Comparison of ENCODE assay signal across 1 cellular context in genomic region chr2:118672055-118672454, GRCh38.
TF ChIP-seq lines count a peak whose summit lies in the region.

No MANE protein-coding gene starts in this region.

TF ChIP-seq in K562, 482 proteins besides CTCF, POLR2A, EP300 and RAD21 (continued from another document and continues in another):
- TF ChIP-seq ZNF699 (CRISPR knock-in tag; IDR thresholded peaks at IDR 0.05; ENCODE audit: insufficient replicate concordance), result no peak
- no peak for TF ChIP-seq ZNF766 (CRISPR knock-in tag; conservative IDR thresholded peaks at IDR 0.05)
- no peak for TF ChIP-seq TFE3 (CRISPR knock-in tag; IDR thresholded peaks at IDR 0.05)
- TF ChIP-seq ZNF280B (CRISPR knock-in tag; IDR thresholded peaks at IDR 0.05), result no peak
- TF ChIP-seq ARHGAP35 (IDR thresholded peaks at IDR 0.05; ENCODE audit: partially characterized antibody), result no peak
- no peak for TF ChIP-seq NR2C2 (CRISPR knock-in tag; IDR thresholded peaks at IDR 0.05)
- TF ChIP-seq NR2C2 (tag; IDR thresholded peaks at IDR 0.05), result peak; percentile 58
- TF ChIP-seq, protein P1, sequence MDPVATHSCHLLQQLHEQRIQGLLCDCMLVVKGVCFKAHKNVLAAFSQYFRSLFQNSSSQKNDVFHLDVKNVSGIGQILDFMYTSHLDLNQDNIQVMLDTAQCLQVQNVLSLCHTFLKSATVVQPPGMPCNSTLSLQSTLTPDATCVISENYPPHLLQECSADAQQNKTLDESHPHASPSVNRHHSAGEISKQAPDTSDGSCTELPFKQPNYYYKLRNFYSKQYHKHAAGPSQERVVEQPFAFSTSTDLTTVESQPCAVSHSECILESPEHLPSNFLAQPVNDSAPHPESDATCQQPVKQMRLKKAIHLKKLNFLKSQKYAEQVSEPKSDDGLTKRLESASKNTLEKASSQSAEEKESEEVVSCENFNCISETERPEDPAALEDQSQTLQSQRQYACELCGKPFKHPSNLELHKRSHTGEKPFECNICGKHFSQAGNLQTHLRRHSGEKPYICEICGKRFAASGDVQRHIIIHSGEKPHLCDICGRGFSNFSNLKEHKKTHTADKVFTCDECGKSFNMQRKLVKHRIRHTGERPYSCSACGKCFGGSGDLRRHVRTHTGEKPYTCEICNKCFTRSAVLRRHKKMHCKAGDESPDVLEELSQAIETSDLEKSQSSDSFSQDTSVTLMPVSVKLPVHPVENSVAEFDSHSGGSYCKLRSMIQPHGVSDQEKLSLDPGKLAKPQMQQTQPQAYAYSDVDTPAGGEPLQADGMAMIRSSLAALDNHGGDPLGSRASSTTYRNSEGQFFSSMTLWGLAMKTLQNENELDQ (CRISPR knock-in tag; IDR thresholded peaks at IDR 0.05; ENCODE audit: borderline replicate concordance), result no peak
- TF ChIP-seq, protein P2, sequence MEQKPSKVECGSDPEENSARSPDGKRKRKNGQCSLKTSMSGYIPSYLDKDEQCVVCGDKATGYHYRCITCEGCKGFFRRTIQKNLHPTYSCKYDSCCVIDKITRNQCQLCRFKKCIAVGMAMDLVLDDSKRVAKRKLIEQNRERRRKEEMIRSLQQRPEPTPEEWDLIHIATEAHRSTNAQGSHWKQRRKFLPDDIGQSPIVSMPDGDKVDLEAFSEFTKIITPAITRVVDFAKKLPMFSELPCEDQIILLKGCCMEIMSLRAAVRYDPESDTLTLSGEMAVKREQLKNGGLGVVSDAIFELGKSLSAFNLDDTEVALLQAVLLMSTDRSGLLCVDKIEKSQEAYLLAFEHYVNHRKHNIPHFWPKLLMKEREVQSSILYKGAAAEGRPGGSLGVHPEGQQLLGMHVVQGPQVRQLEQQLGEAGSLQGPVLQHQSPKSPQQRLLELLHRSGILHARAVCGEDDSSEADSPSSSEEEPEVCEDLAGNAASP (IDR thresholded peaks at IDR 0.05), result no peak
- TF ChIP-seq NR0B1 (IDR thresholded peaks at IDR 0.05; ENCODE audit: partially characterized antibody), result no peak
- no peak for TF ChIP-seq MYC (IDR thresholded peaks at IDR 0.05; ENCODE audit: low read depth, low read length)
- TF ChIP-seq MYC (CRISPR knock-in tag; IDR thresholded peaks at IDR 0.05; ENCODE audit: borderline replicate concordance, low read depth), result no peak
- 0 out of 2 replicates have a peak, but pooled peaks have one; percentile 1 for TF ChIP-seq SMARCE1 (IDR thresholded peaks at IDR 0.05)
- TF ChIP-seq ILK (tag; IDR thresholded peaks at IDR 0.05; ENCODE audit: borderline replicate concordance, low read depth), result no peak
- peak; percentile 72 for TF ChIP-seq ESRRA (IDR thresholded peaks at IDR 0.05; ENCODE audit: borderline replicate concordance, low read depth)
- TF ChIP-seq POLR2G (IDR thresholded peaks at IDR 0.05; ENCODE audit: low read depth, low read length), result no peak
- no peak for TF ChIP-seq PHF20 (IDR thresholded peaks at IDR 0.05; ENCODE audit: partially characterized antibody)
- TF ChIP-seq FOXP4 (CRISPR knock-in tag; IDR thresholded peaks at IDR 0.05; ENCODE audit: borderline replicate concordance), result no peak
- no peak for TF ChIP-seq SREBF2 (CRISPR knock-in tag; IDR thresholded peaks at IDR 0.05)
- TF ChIP-seq ATF1 (CRISPR knock-in tag; IDR thresholded peaks at IDR 0.05), result no peak
- no peak for TF ChIP-seq ATF1 (tag; IDR thresholded peaks at IDR 0.05)
- no peak for TF ChIP-seq NONO (IDR thresholded peaks at IDR 0.05; ENCODE audit: low read depth in 2 of 2, low read length in 1 of 2)
- TF ChIP-seq, protein P3, sequence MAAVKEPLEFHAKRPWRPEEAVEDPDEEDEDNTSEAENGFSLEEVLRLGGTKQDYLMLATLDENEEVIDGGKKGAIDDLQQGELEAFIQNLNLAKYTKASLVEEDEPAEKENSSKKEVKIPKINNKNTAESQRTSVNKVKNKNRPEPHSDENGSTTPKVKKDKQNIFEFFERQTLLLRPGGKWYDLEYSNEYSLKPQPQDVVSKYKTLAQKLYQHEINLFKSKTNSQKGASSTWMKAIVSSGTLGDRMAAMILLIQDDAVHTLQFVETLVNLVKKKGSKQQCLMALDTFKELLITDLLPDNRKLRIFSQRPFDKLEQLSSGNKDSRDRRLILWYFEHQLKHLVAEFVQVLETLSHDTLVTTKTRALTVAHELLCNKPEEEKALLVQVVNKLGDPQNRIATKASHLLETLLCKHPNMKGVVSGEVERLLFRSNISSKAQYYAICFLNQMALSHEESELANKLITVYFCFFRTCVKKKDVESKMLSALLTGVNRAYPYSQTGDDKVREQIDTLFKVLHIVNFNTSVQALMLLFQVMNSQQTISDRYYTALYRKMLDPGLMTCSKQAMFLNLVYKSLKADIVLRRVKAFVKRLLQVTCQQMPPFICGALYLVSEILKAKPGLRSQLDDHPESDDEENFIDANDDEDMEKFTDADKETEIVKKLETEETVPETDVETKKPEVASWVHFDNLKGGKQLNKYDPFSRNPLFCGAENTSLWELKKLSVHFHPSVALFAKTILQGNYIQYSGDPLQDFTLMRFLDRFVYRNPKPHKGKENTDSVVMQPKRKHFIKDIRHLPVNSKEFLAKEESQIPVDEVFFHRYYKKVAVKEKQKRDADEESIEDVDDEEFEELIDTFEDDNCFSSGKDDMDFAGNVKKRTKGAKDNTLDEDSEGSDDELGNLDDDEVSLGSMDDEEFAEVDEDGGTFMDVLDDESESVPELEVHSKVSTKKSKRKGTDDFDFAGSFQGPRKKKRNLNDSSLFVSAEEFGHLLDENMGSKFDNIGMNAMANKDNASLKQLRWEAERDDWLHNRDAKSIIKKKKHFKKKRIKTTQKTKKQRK (IDR thresholded peaks at IDR 0.05; ENCODE audit: borderline replicate concordance, low read depth, low read length), result no peak
- TF ChIP-seq BRD9 (IDR thresholded peaks at IDR 0.05; ENCODE audit: low read depth, partially characterized antibody), result no peak
- TF ChIP-seq CBX3 (IDR thresholded peaks at IDR 0.05; ENCODE audit: borderline replicate concordance in 1 of 2, low read length in 2 of 2), result no peak
- TF ChIP-seq, protein P4, sequence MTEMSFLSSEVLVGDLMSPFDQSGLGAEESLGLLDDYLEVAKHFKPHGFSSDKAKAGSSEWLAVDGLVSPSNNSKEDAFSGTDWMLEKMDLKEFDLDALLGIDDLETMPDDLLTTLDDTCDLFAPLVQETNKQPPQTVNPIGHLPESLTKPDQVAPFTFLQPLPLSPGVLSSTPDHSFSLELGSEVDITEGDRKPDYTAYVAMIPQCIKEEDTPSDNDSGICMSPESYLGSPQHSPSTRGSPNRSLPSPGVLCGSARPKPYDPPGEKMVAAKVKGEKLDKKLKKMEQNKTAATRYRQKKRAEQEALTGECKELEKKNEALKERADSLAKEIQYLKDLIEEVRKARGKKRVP (CRISPR knock-in tag; IDR thresholded peaks at IDR 0.05), result no peak
- no peak for TF ChIP-seq HES1 (IDR thresholded peaks at IDR 0.05; ENCODE audit: low read depth)
- peak; percentile 31; the same call in 1 of the 2 replicates for TF ChIP-seq NR2C1 (IDR thresholded peaks at IDR 0.05)
- peak; percentile 40; the same call in 1 of the 2 replicates for TF ChIP-seq NR2C1 (tag; IDR thresholded peaks at IDR 0.05)
- TF ChIP-seq NCOA6 (IDR thresholded peaks at IDR 0.05), result no peak
- TF ChIP-seq HMG20A (CRISPR knock-in tag; conservative IDR thresholded peaks at IDR 0.05), result no peak
- no peak for TF ChIP-seq ZNF589 (CRISPR knock-in tag; IDR thresholded peaks at IDR 0.05; ENCODE audit: low read depth)
- TF ChIP-seq SP2 (IDR thresholded peaks at IDR 0.05; ENCODE audit: extremely low read depth, low read depth, low read length, poor library complexity, severe bottlenecking), result no peak
- TF ChIP-seq STAT5A (IDR thresholded peaks at IDR 0.05; ENCODE audit: borderline replicate concordance, low read length), result no peak
- TF ChIP-seq CREB1 (IDR thresholded peaks at IDR 0.05), result no peak
- no peak for TF ChIP-seq CREB1 (CRISPR knock-in tag; IDR thresholded peaks at IDR 0.05)
- no peak for TF ChIP-seq HDAC6 (IDR thresholded peaks at IDR 0.05; ENCODE audit: low read depth, low read length)
- 0 out of 2 replicates have a peak, but pooled peaks have one; percentile 8 for TF ChIP-seq GABPA (tag; conservative IDR thresholded peaks at IDR 0.05; ENCODE audit: low read depth)
- TF ChIP-seq U2AF1 (optimal IDR thresholded peaks at IDR 0.05; ENCODE audit: low read depth, low read length), result no peak
- no peak for TF ChIP-seq CC2D1A (IDR thresholded peaks at IDR 0.05)
- no peak for TF ChIP-seq NFXL1 (CRISPR knock-in tag; IDR thresholded peaks at IDR 0.05)
- no peak for TF ChIP-seq SMAD3 (CRISPR knock-in tag; conservative IDR thresholded peaks at IDR 0.05)
- TF ChIP-seq ZNF253 (CRISPR knock-in tag; conservative IDR thresholded peaks at IDR 0.05), result no peak
- TF ChIP-seq ZBTB7A (IDR thresholded peaks at IDR 0.05; ENCODE audit: borderline replicate concordance, control insufficient read depth, low read depth, low read length), result no peak
- no peak for TF ChIP-seq ZBTB26 (CRISPR knock-in tag; IDR thresholded peaks at IDR 0.05)
- no peak for TF ChIP-seq NFRKB (IDR thresholded peaks at IDR 0.05; ENCODE audit: low read depth)
- TF ChIP-seq RFX7 (CRISPR knock-in tag; IDR thresholded peaks at IDR 0.05), result no peak
